9 cellular contexts compared by ENCODE assay signal in the genomic region with DNA sequence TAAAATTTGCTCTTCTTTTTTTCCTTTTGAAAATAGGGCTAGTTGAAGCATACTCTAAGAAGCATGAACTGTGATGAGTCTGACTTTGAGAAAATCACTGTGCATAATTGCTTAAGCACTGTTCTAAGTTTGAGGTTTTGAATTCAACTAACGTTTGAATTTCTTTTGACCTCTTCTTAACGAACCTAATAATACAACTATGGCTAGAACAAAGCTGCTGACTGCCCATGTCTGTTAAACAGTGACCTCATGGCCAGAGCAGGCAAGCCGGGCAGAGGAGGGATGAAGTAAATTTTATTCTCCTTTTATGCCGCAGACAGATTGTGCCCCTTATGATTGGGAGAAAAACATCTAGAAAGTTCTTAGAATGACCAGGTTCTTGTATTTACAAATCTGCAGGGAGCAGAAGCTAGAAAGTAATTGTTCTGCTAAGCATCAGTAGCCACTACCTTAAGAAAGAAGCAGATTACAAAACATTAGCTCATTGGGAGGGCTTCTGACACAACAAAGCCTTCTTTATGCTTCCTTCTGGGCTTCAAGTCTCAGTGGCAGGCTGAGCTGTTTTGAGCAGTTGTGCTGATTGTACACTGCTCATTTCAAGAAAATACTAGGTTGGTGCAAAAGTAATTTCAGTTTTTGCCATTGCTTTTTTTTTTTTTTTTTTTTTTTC.
DNase-seq lines count a peak whose midpoint lies in the region; ATAC-seq and TF ChIP-seq lines count a peak whose summit lies in the region.
"Had no signal": no experiment of that assay in that cellular context is flagged by ENCODE, and none has a peak within 500 bp of the region (broad histone marks: within the 10 kb centered on the region; RNA-seq: fewer than 3 reads in every experiment).

No MANE protein-coding gene starts in this region.

- no peaks in the 10 kb centered on the region for H3K9me3 ChIP-seq in tibial nerve
- H3K9me3 ChIP-seq: upper lobe of right lung had no signal

- TF ChIP-seq EP300 in tibial nerve (IDR thresholded peaks at IDR 0.05): peak; percentile 12 to 65

- WGBS in tibial nerve, 2 donors: 29 to 36% methylated on average over 4 of the region's 4 CpGs

- H3K36me3 ChIP-seq in tibial nerve: no peaks in the 10 kb centered on the region
- H3K36me3 ChIP-seq: upper lobe of right lung had no signal

- no peak for TF ChIP-seq CTCF in tibial nerve (IDR thresholded peaks at IDR 0.05)

- no peaks in the 10 kb centered on the region for H3K27me3 ChIP-seq in tibial nerve
- H3K27me3 ChIP-seq: upper lobe of right lung had no signal

- intact Hi-C loops in Right ventricle myocardium inferior (cut with DNase I): loop anchor here (10.0 kb wide), 2 partner anchors 344 to 604 kb away; no protein-coding TSS in a partner anchor
- intact Hi-C loops in cardiac septum (cut with DNase I): loop anchor here (5.0 to 10.0 kb wide), 2 partner anchors 166 to 344 kb away; no protein-coding TSS in a partner anchor

- H3K4me1 ChIP-seq in tibial nerve: peaks cover 0 to 36% (median 0%) of the 10 kb centered on the region in 4 donors
- H3K4me1 ChIP-seq: upper lobe of right lung had no signal

- peak overlapping the region; percentile 60 for H3K27ac ChIP-seq in cingulate gyrus (ENCODE audit: low read depth, low read length)
- peak overlapping the region; percentile 25 to 84 (median 62) for H3K27ac ChIP-seq in tibial nerve
- H3K27ac ChIP-seq: upper lobe of right lung had no signal

- DNase-seq in Right ventricle myocardium inferior (ENCODE audit: missing footprints) (no peak), cardiac septum (ENCODE audit: low spot score) (no peak), kidney tubule cell (ENCODE audit: low spot score) (peak; percentile 53), tibial nerve (ENCODE audit: low spot score in 2 of 2) (no peak), GF-D8 (lab: John Stamatoyannopoulos, UW) (no peak), RKO (ENCODE audit: low spot score) (no peak), NCI-H345 treated with DMSO at 0.1 percent for 48 hours (lab: John Stamatoyannopoulos, UW; ENCODE audit: unreplicated experiment) (no peak)
- DNase-seq: upper lobe of right lung had no signal

- ATAC-seq in Right ventricle myocardium inferior: peak; percentile 78
- ATAC-seq: upper lobe of right lung had no signal

- TF ChIP-seq POLR2A in tibial nerve (IDR thresholded peaks at IDR 0.05): no peak

- H3K4me3 ChIP-seq in tibial nerve: no peak overlapping the region
- H3K4me3 ChIP-seq: upper lobe of right lung had no signal
